ENCODE assay signal across 15 cellular contexts in genomic region chr10:69731698-69732097, GRCh38.
DNase-seq lines count a peak whose midpoint lies in the region; ATAC-seq, FAIRE-seq and TF ChIP-seq lines count a peak whose summit lies in the region.
"Had no signal": no experiment of that assay in that cellular context is flagged by ENCODE, and none has a peak within 500 bp of the region (broad histone marks: within the 10 kb centered on the region; RNA-seq: fewer than 3 reads in every experiment).

No MANE protein-coding gene starts in this region.

- no peak overlapping the region for H2BK12ac ChIP-seq in H1 (ENCODE audit: low read depth, low read length)

- peak overlapping the region; percentile 71; the same call in 1 of the 2 replicates for H2AK5ac ChIP-seq in H1 (ENCODE audit: low read depth, low read length)

- H3K4me2 ChIP-seq in BLaER1 treated with 17β-estradiol and CSF1 and Interleukin-3, amounts not matched to agents 10 nM and 100 nM = peak overlapping the region in 9 of 11 experiments; percentile 29 to 94 (median 84); a peak in 17 of 22 replicates
- no peak overlapping the region for H3K4me2 ChIP-seq in H1 (ENCODE audit: insufficient read depth in 1 of 2, low read depth in 2 of 2, low read length in 2 of 2)
- H3K4me2 ChIP-seq in osteoblast (ENCODE audit: insufficient read depth, low read length) = no peak overlapping the region

- TF ChIP-seq POLR2A in H1 (IDR thresholded peaks at IDR 0.05; ENCODE audit: control extremely low read depth in 1 of 2, low read depth in 2 of 2, low read length in 2 of 2) = no peak

- WGBS in H1 (ENCODE audit: extremely low coverage in 1 of 2, insufficient coverage in 1 of 2, insufficient read length in 1 of 2, insufficient replicate concordance in 2 of 2, low coverage in 1 of 2, low lambda C conversion rate in 2 of 2, missing lambda C conversion rate in 1 of 2), 2 experiments = 85% methylated on average over 5 of the region's 8 CpGs; no CpG with 5 or more reads in 1 of the 2 experiments

- H3K27me3 ChIP-seq in AG04450 (ENCODE audit: control insufficient read depth, insufficient read depth, low read length) (no peaks in the 10 kb centered on the region), H1 (replicated peaks in 1 of 4; ENCODE audit: control insufficient read depth in 3 of 4, extremely low read depth in 1 of 4, insufficient read depth in 3 of 4, low read length in 3 of 4) (no peaks in the 10 kb centered on the region), osteoblast (ENCODE audit: insufficient read depth, low read length) (no peaks in the 10 kb centered on the region)
- H3K27me3 ChIP-seq in BLaER1 treated with 17β-estradiol and CSF1 and Interleukin-3, amounts not matched to agents 10 nM and 100 nM = no peaks in the 10 kb centered on the region

- DNase-seq in AG04450 (ENCODE audit: low read depth, low spot score) = no peak
- DNase-seq in H1 (ENCODE audit: low read depth in 1 of 2, low spot score in 2 of 2) = no peak
- DNase-seq in osteoblast (ENCODE audit: insufficient read length, low spot score, missing footprints) = peak; percentile 29
- no peak for DNase-seq in NCI-H524 treated with DMSO at 0.1 percent for 48 hours (lab: John Stamatoyannopoulos, UW)
- DNase-seq in H4 (ENCODE audit: low spot score) = no peak
- no peak for DNase-seq in GM19239 (ENCODE audit: insufficient read length, low spot score)
- DNase-seq: ACHN; CD4-positive, alpha-beta T cell; KBM-7; MV-4-11; NCI-H1436 treated with DMSO at 0.1 percent for 48 hours; NCI-H510A; NCI-H82 had no signal

- H2BK15ac ChIP-seq in H1 (ENCODE audit: low read length) = no peak overlapping the region

- H3K27ac ChIP-seq in AG04450 (ENCODE audit: low read depth, low read length) (peak overlapping the region; percentile 39), H1 (ENCODE audit: low read depth, low read length) (no peak overlapping the region), osteoblast (ENCODE audit: low read depth, low read length) (no peak overlapping the region)
- H3K27ac ChIP-seq in BLaER1 treated with 17β-estradiol and CSF1 and Interleukin-3, amounts not matched to agents 10 nM and 100 nM = no peak overlapping the region

- H3K14ac ChIP-seq in H1 (ENCODE audit: insufficient read length) = no peak overlapping the region

- peaks cover 0 to 6% (median 0%) of the 10 kb centered on the region in 11 experiments; a peak in 1 of 22 replicates for H4K20me1 ChIP-seq in BLaER1 treated with 17β-estradiol and CSF1 and Interleukin-3, amounts not matched to agents 10 nM and 100 nM
- peaks cover 0 to 2% of the 10 kb centered on the region in 2 experiments for H4K20me1 ChIP-seq in H1 (replicated peaks in 1 of 2; ENCODE audit: control insufficient read depth in 1 of 2, insufficient read depth in 2 of 2, low read length in 2 of 2)
- H4K20me1 ChIP-seq in osteoblast (ENCODE audit: insufficient read depth, low read length) = no peaks in the 10 kb centered on the region

- no peak overlapping the region for H3K4ac ChIP-seq in H1 (replicated peaks; ENCODE audit: insufficient read length, low read depth, low read length)

- TF ChIP-seq EP300 in H1 (IDR thresholded peaks at IDR 0.05; ENCODE audit: borderline replicate concordance in 1 of 2, low read depth in 2 of 2, low read length in 2 of 2) = no peak

- peak overlapping the region; percentile 19; the same call in 1 of the 2 replicates for H3K18ac ChIP-seq in H1 (ENCODE audit: extremely low read depth, low read length)

- peak overlapping the region in 3 of 11 experiments; percentile 18 to 50 (median 31); a peak in 2 of 22 replicates for H3K9ac ChIP-seq in BLaER1 treated with 17β-estradiol and CSF1 and Interleukin-3, amounts not matched to agents 10 nM and 100 nM
- H3K9ac ChIP-seq in H1 (replicated peaks in 1 of 4; ENCODE audit: extremely low read depth in 1 of 4, low read depth in 3 of 4, low read length in 3 of 4) = no peak overlapping the region

- CTCF ChIA-PET in AG04450 (lab: Charles Lee) (interaction anchor here (0.7 to 2.3 kb wide), 6 partner anchors 12 to 219 kb away, joined by 3 to 13 read pairs (median 4); no protein-coding TSS in a partner anchor), H1 (lab: Charles Lee; ENCODE audit: partially characterized antibody) (interaction anchor here (0.6 to 35.5 kb wide), 9 partner anchors 8 to 218 kb away, joined by 3 to 992 read pairs (median 6); no protein-coding TSS in a partner anchor)

- FAIRE-seq in H1 (lab: Jason Lieb, UNC) = no peak
- FAIRE-seq in GM19239 (lab: Jason Lieb, UNC) = no peak

- no peak overlapping the region for H2BK5ac ChIP-seq in H1 (ENCODE audit: low read depth, low read length)

- no peaks in the 10 kb centered on the region for H3K36me3 ChIP-seq in BLaER1 treated with 17β-estradiol and CSF1 and Interleukin-3, amounts not matched to agents 10 nM and 100 nM
- H3K36me3 ChIP-seq in H1 (ENCODE audit: control insufficient read depth in 2 of 4, insufficient read depth in 4 of 4, low read length in 3 of 4) = no peaks in the 10 kb centered on the region
- H3K36me3 ChIP-seq in osteoblast (ENCODE audit: insufficient read depth, low read length) = no peaks in the 10 kb centered on the region

- H2AFZ ChIP-seq in H1 (ENCODE audit: low read length) = no peak overlapping the region
- H2AFZ ChIP-seq in osteoblast (ENCODE audit: low read length) = no peak overlapping the region

- no peak overlapping the region for H3K4me3 ChIP-seq in AG04450 (ENCODE audit: low read depth, low read length)
- no peak overlapping the region for H3K4me3 ChIP-seq in BLaER1 treated with 17β-estradiol and CSF1 and Interleukin-3, amounts not matched to agents 10 nM and 100 nM
- no peak overlapping the region for H3K4me3 ChIP-seq in H1 (ENCODE audit: extremely low read depth in 1 of 4, insufficient read depth in 2 of 4, low read depth in 3 of 4, low read length in 4 of 4)
- H3K4me3 ChIP-seq in osteoblast (ENCODE audit: insufficient read depth, low read length) = no peak overlapping the region

- H3K79me2 ChIP-seq in H1 (ENCODE audit: control insufficient read depth in 1 of 2, insufficient read depth in 2 of 2, low read length in 2 of 2) = no peaks in the 10 kb centered on the region
- no peaks in the 10 kb centered on the region for H3K79me2 ChIP-seq in osteoblast (ENCODE audit: insufficient read depth, low read length)

- TF ChIP-seq RAD21 in H1 (IDR thresholded peaks at IDR 0.05 in 1 of 2, conservative IDR thresholded peaks at IDR 0.05 in 1 of 2; ENCODE audit: low read depth in 2 of 2, low read length in 2 of 2) = no peak

- H3K23me2 ChIP-seq in H1 (ENCODE audit: low read depth, low read length) = no peaks in the 10 kb centered on the region

- no peaks in the 10 kb centered on the region for H3K79me1 ChIP-seq in H1 (ENCODE audit: low read depth, low read length)

- ATAC-seq in GM21360 (IDR thresholded peaks at IDR 0.05; ENCODE audit: unreplicated experiment) = no peak

- POLR2A ChIA-PET in AG04450 (lab: Yijun Ruan, JAX) (interaction anchor here (0.7 to 1.9 kb wide), 6 partner anchors 8 to 45 kb away, joined by 3 to 11 read pairs (median 4); no protein-coding TSS in a partner anchor), H1 (lab: Charles Lee; ENCODE audit: partially characterized antibody) (no interaction called here)

- H3K23ac ChIP-seq in H1 (ENCODE audit: insufficient read length) = no peak overlapping the region

- H3K4me1 ChIP-seq in BLaER1 treated with 17β-estradiol and CSF1 and Interleukin-3, amounts not matched to agents 10 nM and 100 nM = peaks cover 31 to 59% (median 46%) of the 10 kb centered on the region in 10 experiments
- H3K4me1 ChIP-seq in H1 (replicated peaks in 1 of 4; ENCODE audit: control insufficient read depth in 3 of 4, insufficient read depth in 4 of 4, low read length in 3 of 4) (peaks cover 0 to 10% (median 5%) of the 10 kb centered on the region in 4 experiments; a peak in 4 of 7 replicates), osteoblast (ENCODE audit: insufficient read depth, low read length) (peaks cover 16% of the 10 kb centered on the region)

- H4K8ac ChIP-seq in H1 (ENCODE audit: extremely low read depth, insufficient read depth, low read length) = no peak overlapping the region

- no peaks in the 10 kb centered on the region for H3K9me3 ChIP-seq in AG04450 (ENCODE audit: control insufficient read depth, insufficient read depth, low read length)
- no peaks in the 10 kb centered on the region for H3K9me3 ChIP-seq in BLaER1 treated with 17β-estradiol and CSF1 and Interleukin-3, amounts not matched to agents 10 nM and 100 nM (replicated peaks in 1 of 11)
- 0 out of 4 replicates have a peak, but pooled peaks cover 0 to 2% of the 10 kb centered on the region in 2 experiments for H3K9me3 ChIP-seq in H1 (ENCODE audit: insufficient read depth in 2 of 2, low read depth in 1 of 2, low read length in 1 of 2)
- H3K9me3 ChIP-seq in osteoblast (ENCODE audit: low read depth, low read length) = no peaks in the 10 kb centered on the region

- no peak overlapping the region for H2BK20ac ChIP-seq in H1 (ENCODE audit: low read length)

- no peak overlapping the region for H4K91ac ChIP-seq in H1 (replicated peaks; ENCODE audit: insufficient read length, low read length)

- H2BK120ac ChIP-seq in H1 (replicated peaks; ENCODE audit: low read depth, low read length) = no peak overlapping the region

- no peak overlapping the region for H3K56ac ChIP-seq in H1 (replicated peaks; ENCODE audit: insufficient read length, low read depth, low read length)

- no peak for TF ChIP-seq CTCF in AG04450 (IDR thresholded peaks at IDR 0.05; ENCODE audit: low read depth, low read length)
- no peak for TF ChIP-seq CTCF in H1 (IDR thresholded peaks at IDR 0.05; ENCODE audit: control extremely low read depth in 1 of 3, insufficient read depth in 1 of 3, low read depth in 1 of 3, low read length in 3 of 3)
- no peak for TF ChIP-seq CTCF in osteoblast (IDR thresholded peaks at IDR 0.05; ENCODE audit: extremely low read depth, low read depth, low read length)

- no peak overlapping the region for H4K5ac ChIP-seq in H1 (ENCODE audit: insufficient read length, low read depth, low read length)

TF ChIP-seq in H1, 55 proteins besides CTCF, POLR2A, EP300 and RAD21 (continues in another document):
- TF ChIP-seq ASH2L (IDR thresholded peaks at IDR 0.05; ENCODE audit: low read length) = no peak
- TF ChIP-seq TAF7 (optimal IDR thresholded peaks at IDR 0.05; ENCODE audit: borderline replicate concordance, low read depth, low read length) = no peak
- TF ChIP-seq SP4 (IDR thresholded peaks at IDR 0.05; ENCODE audit: low read length) = no peak
- TF ChIP-seq CBX5 (IDR thresholded peaks at IDR 0.05; ENCODE audit: low read depth, low read length) = no peak
- no peak for TF ChIP-seq EZH2 (IDR thresholded peaks at IDR 0.05; ENCODE audit: low read depth, low read length, severe bottlenecking)
- no peak for TF ChIP-seq ZNF274 (IDR thresholded peaks at IDR 0.05; ENCODE audit: borderline replicate concordance, extremely low read depth, low read length)
- TF ChIP-seq PHF8 (conservative IDR thresholded peaks at IDR 0.05; ENCODE audit: low read depth, low read length) = no peak
- no peak for TF ChIP-seq POLR2AphosphoS5 (IDR thresholded peaks at IDR 0.05; ENCODE audit: low read depth, low read length)
- TF ChIP-seq JUND (IDR thresholded peaks at IDR 0.05; ENCODE audit: low read length) = no peak

Comparison
In these comparisons a context has a peak if more than half of its experiments do, and no peak if none do; other contexts are left out.
1. H3K4me2 ChIP-seq: peak in BLaER1 treated with 17β-estradiol and CSF1 and Interleukin-3, amounts not matched to agents 10 nM and 100 nM (9 of 11); none in H1 (0 of 2) and osteoblast (single experiment).